ENCODE assay signal across 13 cellular contexts in genomic region chr20:1302578-1303541, GRCh38. TPM values are rescaled to one million over a fixed set of nuclear protein-coding genes. Genes with fewer than 3 reads are reported as not detected.
DNase-seq lines count a peak whose midpoint lies in the region; ATAC-seq, FAIRE-seq and TF ChIP-seq lines count a peak whose summit lies in the region.
"Had no signal": no experiment of that assay in that cellular context is flagged by ENCODE, and none has a peak within 500 bp of the region (broad histone marks: within the 10 kb centered on the region; RNA-seq: fewer than 3 reads in every experiment).

No MANE protein-coding gene starts in this region.

- DNase-seq in CD14-positive monocyte (ENCODE audit: low spot score) (no peak), Daoy (ENCODE audit: low read depth) (peak; percentile 44), RPMI7951 (ENCODE audit: low read depth) (peak; percentile 96), GM12891 (ENCODE audit: insufficient read length, low spot score) (no peak), adrenal gland (no peak), DMS153 treated with DMSO at 0.1 percent for 48 hours (lab: John Stamatoyannopoulos, UW; ENCODE audit: unreplicated experiment) (no peak)

- no peaks in the 10 kb centered on the region for H3K27me3 ChIP-seq in adrenal gland

- no peaks in the 10 kb centered on the region for H3K4me1 ChIP-seq in adrenal gland (replicated peaks in 1 of 2)

- H3K36me3 ChIP-seq in adrenal gland (replicated peaks in 1 of 2) = no peaks in the 10 kb centered on the region

- no peaks in the 10 kb centered on the region for H3K9me3 ChIP-seq in adrenal gland (replicated peaks in 1 of 3)

- no peak overlapping the region for H3K4me3 Mint-ChIP-seq in CD14-positive monocyte
- H3K4me3 Mint-ChIP-seq: activated naive CD8-positive, alpha-beta T cell; IgD-negative memory B cell had no signal

- no peak for TF ChIP-seq CTCF in CD14-positive monocyte (IDR thresholded peaks at IDR 0.05)
- TF ChIP-seq CTCF in adrenal gland (IDR thresholded peaks at IDR 0.05) = no peak

- no peaks in the 10 kb centered on the region for H3K36me3 Mint-ChIP-seq in CD14-positive monocyte
- H3K36me3 Mint-ChIP-seq: activated naive CD8-positive, alpha-beta T cell; IgD-negative memory B cell had no signal

- ATAC-seq in esophagus mucosa (peak; percentile 3), GM21381 (IDR thresholded peaks at IDR 0.05; ENCODE audit: unreplicated experiment) (no peak)

- 85 to 92% (median 91%) methylated on average over 13 of the region's 13 CpGs for WGBS in adrenal gland, 4 donors

- peak overlapping the region in 4 of 7 donors; percentile 14 to 82 (median 31) for H3K27ac Mint-ChIP-seq in CD14-positive monocyte
- H3K27ac Mint-ChIP-seq: IgD-negative memory B cell had no signal

- H3K4me1 Mint-ChIP-seq in CD14-positive monocyte = peaks cover 7% of the 10 kb centered on the region

- H3K27ac ChIP-seq in adrenal gland = no peak overlapping the region
- H3K27ac ChIP-seq: VCaP had no signal

- no peak overlapping the region for H3K4me3 ChIP-seq in adrenal gland
- H3K4me3 ChIP-seq: smooth muscle cell had no signal

- TF ChIP-seq POLR2A in GM12891 (IDR thresholded peaks at IDR 0.05; ENCODE audit: low read depth, low read length) (no peak), adrenal gland (IDR thresholded peaks at IDR 0.05) (no peak)

- H3K27me3 Mint-ChIP-seq in CD14-positive monocyte (ENCODE audit: low read depth in 3 of 3) = peaks cover 1 to 3% (median 3%) of the 10 kb centered on the region in 3 donors
- H3K27me3 Mint-ChIP-seq: activated naive CD8-positive, alpha-beta T cell; IgD-negative memory B cell had no signal

- no peaks in the 10 kb centered on the region for H3K9me3 Mint-ChIP-seq in CD14-positive monocyte
- H3K9me3 Mint-ChIP-seq: IgD-negative memory B cell had no signal

- no peak for FAIRE-seq in GM12891 (lab: Jason Lieb, UNC)
- FAIRE-seq: GM18507 had no signal

- intact Hi-C loops in CD14-positive monocyte (cut with micrococcal nuclease) = no loop called here
- intact Hi-C loops in adrenal gland (cut with DNase I) = no loop called here

TF ChIP-seq in GM12891, 5 proteins besides CTCF, POLR2A, EP300 and RAD21:
- no peak for TF ChIP-seq POU2F2 (IDR thresholded peaks at IDR 0.05; ENCODE audit: low read depth, low read length)
- no peak for TF ChIP-seq POLR2AphosphoS5 (IDR thresholded peaks at IDR 0.05; ENCODE audit: low read depth, low read length)
- TF ChIP-seq TAF1 (IDR thresholded peaks at IDR 0.05; ENCODE audit: low read depth, low read length) = no peak
- no peak for TF ChIP-seq PAX5 (IDR thresholded peaks at IDR 0.05; ENCODE audit: insufficient read depth, low read length, severe bottlenecking)
- TF ChIP-seq SPI1 (IDR thresholded peaks at IDR 0.05; ENCODE audit: low read depth, low read length) = no peak

RNA-seq across cellular contexts. Expression of gene SDCBP2, which starts 26.1 kb away (rescaled TPM):
- polyA plus RNA-seq in CD14-positive monocyte = under 1 TPM; 0.69 to 0.71 TPM
- 1.3 and 3.7 TPM in 2 replicates for total RNA-seq in Daoy (2014; rRNA removed; shearing (Covaris generic))
- 4.8 and 6.4 TPM in 2 replicates for total RNA-seq in RPMI7951 (2014; rRNA removed; shearing (Covaris generic))
- total RNA-seq in esophagus mucosa = 107 TPM
- polyA plus RNA-seq in GM12891 (2012; ENCODE audit: low read depth, missing spikeins) = 0.77 TPM
- total RNA-seq in adrenal gland = 1 to 10 TPM in 6 of 8 donors, under 1 TPM in 2; 0.43 to 7.6 (median 2.3) TPM
- 1 to 10 TPM; 2.4 to 3.8 (median 3.0) TPM for polyA plus RNA-seq in adrenal gland

RNA-seq across cellular contexts. Expression of gene SNPH, which starts 36.8 kb away (rescaled TPM):
- polyA plus RNA-seq in CD14-positive monocyte = under 1 TPM in 1 of 2 donors, not detected in 1; 0.10 TPM
- 1.6 and 3.0 TPM in 2 replicates for total RNA-seq in Daoy (2014; rRNA removed; shearing (Covaris generic))
- total RNA-seq in RPMI7951 (2014; rRNA removed; shearing (Covaris generic)) = 7.0 and 9.4 TPM in 2 replicates
- total RNA-seq in esophagus mucosa = 0.64 TPM
- polyA plus RNA-seq in GM12891 (2012; ENCODE audit: low read depth, missing spikeins) = 0.65 TPM
- 10 to 100 TPM in 2 of 8 donors, 1 to 10 TPM in 6; 3.3 to 18.9 (median 6.7) TPM for total RNA-seq in adrenal gland
- polyA plus RNA-seq in adrenal gland = 10 to 100 TPM in 1 of 3 donors, 1 to 10 TPM in 2; 2.1 to 12.8 (median 4.2) TPM

Comparison
In these comparisons a context has a peak if more than half of its experiments do, and no peak if none do; other contexts are left out.
1. DNase-seq: peak in Daoy (single experiment) and RPMI7951 (single experiment); none in CD14-positive monocyte (single experiment), GM12891 (single experiment), adrenal gland (0 of 7) and DMS153 treated with DMSO at 0.1 percent for 48 hours (single experiment).
2. RNA of gene SDCBP2, which starts 26.1 kb away (total RNA-seq): 107 TPM in esophagus mucosa (single experiment); 4.8 to 6.4 TPM in RPMI7951, 1.3 to 3.7 TPM in Daoy and 0.43 to 7.6 TPM in adrenal gland; every median in the first group is over 10 times any median in the second.